Comparison of ENCODE assay signal across 1 cellular context in genomic region chr9:81472701-81473100, GRCh38.
TF ChIP-seq lines count a peak whose summit lies in the region.

No MANE protein-coding gene starts in this region.

TF ChIP-seq in GM23338, 12 proteins besides CTCF, POLR2A, EP300 and RAD21 (continued from another document):
- TF ChIP-seq, protein P1, sequence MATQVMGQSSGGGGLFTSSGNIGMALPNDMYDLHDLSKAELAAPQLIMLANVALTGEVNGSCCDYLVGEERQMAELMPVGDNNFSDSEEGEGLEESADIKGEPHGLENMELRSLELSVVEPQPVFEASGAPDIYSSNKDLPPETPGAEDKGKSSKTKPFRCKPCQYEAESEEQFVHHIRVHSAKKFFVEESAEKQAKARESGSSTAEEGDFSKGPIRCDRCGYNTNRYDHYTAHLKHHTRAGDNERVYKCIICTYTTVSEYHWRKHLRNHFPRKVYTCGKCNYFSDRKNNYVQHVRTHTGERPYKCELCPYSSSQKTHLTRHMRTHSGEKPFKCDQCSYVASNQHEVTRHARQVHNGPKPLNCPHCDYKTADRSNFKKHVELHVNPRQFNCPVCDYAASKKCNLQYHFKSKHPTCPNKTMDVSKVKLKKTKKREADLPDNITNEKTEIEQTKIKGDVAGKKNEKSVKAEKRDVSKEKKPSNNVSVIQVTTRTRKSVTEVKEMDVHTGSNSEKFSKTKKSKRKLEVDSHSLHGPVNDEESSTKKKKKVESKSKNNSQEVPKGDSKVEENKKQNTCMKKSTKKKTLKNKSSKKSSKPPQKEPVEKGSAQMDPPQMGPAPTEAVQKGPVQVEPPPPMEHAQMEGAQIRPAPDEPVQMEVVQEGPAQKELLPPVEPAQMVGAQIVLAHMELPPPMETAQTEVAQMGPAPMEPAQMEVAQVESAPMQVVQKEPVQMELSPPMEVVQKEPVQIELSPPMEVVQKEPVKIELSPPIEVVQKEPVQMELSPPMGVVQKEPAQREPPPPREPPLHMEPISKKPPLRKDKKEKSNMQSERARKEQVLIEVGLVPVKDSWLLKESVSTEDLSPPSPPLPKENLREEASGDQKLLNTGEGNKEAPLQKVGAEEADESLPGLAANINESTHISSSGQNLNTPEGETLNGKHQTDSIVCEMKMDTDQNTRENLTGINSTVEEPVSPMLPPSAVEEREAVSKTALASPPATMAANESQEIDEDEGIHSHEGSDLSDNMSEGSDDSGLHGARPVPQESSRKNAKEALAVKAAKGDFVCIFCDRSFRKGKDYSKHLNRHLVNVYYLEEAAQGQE (IDR thresholded peaks at IDR 0.05; ENCODE audit: unreplicated experiment): no peak
- TF ChIP-seq POLR2AphosphoS5 (IDR thresholded peaks at IDR 0.05; ENCODE audit: low read depth) (no peak), EZH2phosphoT487 (IDR thresholded peaks at IDR 0.05; ENCODE audit: unreplicated experiment) (no peak), ZNF114 (CRISPR knock-in tag; IDR thresholded peaks at IDR 0.05) (no peak), EZH2 (IDR thresholded peaks at IDR 0.05; ENCODE audit: low read depth, unreplicated experiment) (no peak), ZNF331 (CRISPR knock-in tag; IDR thresholded peaks at IDR 0.05; ENCODE audit: low read depth) (no peak), CREB1 (CRISPR knock-in tag; IDR thresholded peaks at IDR 0.05; ENCODE audit: low read depth) (no peak)
- TF ChIP-seq, protein P2, sequence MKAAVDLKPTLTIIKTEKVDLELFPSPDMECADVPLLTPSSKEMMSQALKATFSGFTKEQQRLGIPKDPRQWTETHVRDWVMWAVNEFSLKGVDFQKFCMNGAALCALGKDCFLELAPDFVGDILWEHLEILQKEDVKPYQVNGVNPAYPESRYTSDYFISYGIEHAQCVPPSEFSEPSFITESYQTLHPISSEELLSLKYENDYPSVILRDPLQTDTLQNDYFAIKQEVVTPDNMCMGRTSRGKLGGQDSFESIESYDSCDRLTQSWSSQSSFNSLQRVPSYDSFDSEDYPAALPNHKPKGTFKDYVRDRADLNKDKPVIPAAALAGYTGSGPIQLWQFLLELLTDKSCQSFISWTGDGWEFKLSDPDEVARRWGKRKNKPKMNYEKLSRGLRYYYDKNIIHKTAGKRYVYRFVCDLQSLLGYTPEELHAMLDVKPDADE (IDR thresholded peaks at IDR 0.05): no peak
